Comparison of ENCODE assay signal across 16 cellular contexts in genomic region chr17:82149401-82150099, GRCh38. TPM values are rescaled to one million over a fixed set of nuclear protein-coding genes. Genes with fewer than 3 reads are reported as not detected.
DNase-seq lines count a peak whose midpoint lies in the region; ATAC-seq, FAIRE-seq and TF ChIP-seq lines count a peak whose summit lies in the region.
"Had no signal": no experiment of that assay in that cellular context is flagged by ENCODE, and none has a peak within 500 bp of the region (broad histone marks: within the 10 kb centered on the region; RNA-seq: fewer than 3 reads in every experiment).

No MANE protein-coding gene starts in this region.

- CTCF ChIA-PET in HepG2 (lab: Yijun Ruan, JAX; ENCODE audit: low intra/inter-chr PET ratio, low total read pairs) (no interaction called here), GM12878 (lab: Yijun Ruan, JAX) (no interaction called here), T-cell (lab: Charles Lee) (interaction anchor here in 1 of 2 donors (0.6 kb wide), 1 partner anchor 76 kb away, joined by 3 read pairs; no protein-coding TSS in a partner anchor)

- H3K4me3 Mint-ChIP-seq in T-cell = no peak overlapping the region
- H3K4me3 Mint-ChIP-seq: CD8-positive, alpha-beta memory T cell; IgD-negative memory B cell had no signal

- TF ChIP-seq RAD21 in HepG2 (CRISPR knock-in tag; IDR thresholded peaks at IDR 0.05) (no peak), GM12878 (IDR thresholded peaks at IDR 0.05; ENCODE audit: insufficient read depth, low read depth, low read length) (no peak)

- peaks cover 9% of the 10 kb centered on the region for H3K36me3 Mint-ChIP-seq in T-cell

- no peak overlapping the region for H3K4me3 ChIP-seq in HepG2 (replicated peaks in 1 of 3; ENCODE audit: insufficient read depth in 1 of 3, low read depth in 2 of 3, low read length in 3 of 3)
- H3K4me3 ChIP-seq in right lobe of liver = no peak overlapping the region
- no peak overlapping the region for H3K4me3 ChIP-seq in GM12878
- H3K4me3 ChIP-seq: BLaER1 had no signal

- RAD21 ChIA-PET in GM12878 (lab: Charles Lee; ENCODE audit: unreplicated experiment) = no interaction called here

- SMC1A ChIA-PET in GM12878 (lab: Charles Lee; ENCODE audit: uncharacterized antibody, unreplicated experiment) = no interaction called here

- FAIRE-seq in HepG2 (lab: Jason Lieb, UNC) (no peak), GM12878 (lab: Jason Lieb, UNC) (no peak)

- TF ChIP-seq CTCF in HepG2 (CRISPR knock-in tag; IDR thresholded peaks at IDR 0.05) = no peak
- TF ChIP-seq CTCF in right lobe of liver (IDR thresholded peaks at IDR 0.05) = no peak
- TF ChIP-seq CTCF in GM12878 (IDR thresholded peaks at IDR 0.05 in 2 of 3, conservative IDR thresholded peaks at IDR 0.05 in 1 of 3; ENCODE audit: control insufficient read depth in 2 of 3, extremely low read depth in 1 of 3, insufficient read depth in 1 of 3, low read depth in 3 of 3, low read length in 3 of 3) = no peak

- no peaks in the 10 kb centered on the region for H3K27me3 ChIP-seq in HepG2 (ENCODE audit: control insufficient read depth in 1 of 2, insufficient read depth in 2 of 2, low read length in 2 of 2)
- H3K27me3 ChIP-seq in right lobe of liver = no peaks in the 10 kb centered on the region
- H3K27me3 ChIP-seq in GM12878 (replicated peaks in 1 of 2; ENCODE audit: control insufficient read depth in 2 of 2, insufficient read depth in 2 of 2, low read length in 1 of 2) = no peaks in the 10 kb centered on the region
- H3K27me3 ChIP-seq: BLaER1 had no signal

- H3K9me3 ChIP-seq in HepG2 (ENCODE audit: low read length) (no peaks in the 10 kb centered on the region), right lobe of liver (no peaks in the 10 kb centered on the region), GM12878 (replicated peaks; ENCODE audit: control insufficient read depth, insufficient read depth, low read length) (no peaks in the 10 kb centered on the region)
- H3K9me3 ChIP-seq: BLaER1, Caco-2 had no signal

- H3K36me3 ChIP-seq in HepG2 (replicated peaks in 1 of 2; ENCODE audit: control insufficient read depth in 1 of 2, insufficient read depth in 2 of 2, low read length in 2 of 2) (no peaks in the 10 kb centered on the region; a peak in 2 of 5 replicates), right lobe of liver (no peaks in the 10 kb centered on the region), GM12878 (ENCODE audit: control insufficient read depth in 2 of 2, insufficient read depth in 2 of 2, low read length in 1 of 2) (no peaks in the 10 kb centered on the region)

- POLR2A ChIA-PET in HepG2 (lab: Yijun Ruan, JAX) (no interaction called here), GM12878 (lab: Charles Lee) (no interaction called here), T-cell (lab: Charles Lee) (no interaction called here)

- H4K20me1 ChIP-seq in HepG2 (ENCODE audit: insufficient read depth, low read length) (no peaks in the 10 kb centered on the region), GM12878 (ENCODE audit: control insufficient read depth, insufficient read depth) (no peaks in the 10 kb centered on the region)
- H4K20me1 ChIP-seq: BLaER1 had no signal

- TF ChIP-seq POLR2A in HepG2 (IDR thresholded peaks at IDR 0.05; ENCODE audit: insufficient read depth in 1 of 2, low read depth in 2 of 2, low read length in 2 of 2) = no peak
- no peak for TF ChIP-seq POLR2A in right lobe of liver (IDR thresholded peaks at IDR 0.05)
- no peak for TF ChIP-seq POLR2A in GM12878 (IDR thresholded peaks at IDR 0.05; ENCODE audit: low read depth, low read length)

- H2AFZ ChIP-seq in HepG2 (ENCODE audit: low read length) (no peak overlapping the region), GM12878 (ENCODE audit: control insufficient read depth, low read depth, low read length) (no peak overlapping the region)

- 89% methylated on average over 17 of the region's 27 CpGs for WGBS in HepG2 (ENCODE audit: low lambda C conversion rate)
- 0% methylated on average over 1 of the region's 27 CpGs for WGBS in right lobe of liver (ENCODE audit: insufficient coverage, low coverage, low lambda C conversion rate, missing lambda C conversion rate)
- 94% methylated on average over 27 of the region's 27 CpGs for WGBS in GM12878 (ENCODE audit: insufficient coverage, insufficient replicate concordance, low lambda C conversion rate, missing lambda C conversion rate)

- no peak overlapping the region for H3K27ac ChIP-seq in HepG2 (ENCODE audit: extremely low read length, insufficient read depth, low read length)
- H3K27ac ChIP-seq in right lobe of liver = no peak overlapping the region
- H3K27ac ChIP-seq in GM12878 (ENCODE audit: control insufficient read depth, insufficient read depth) = no peak overlapping the region
- H3K27ac ChIP-seq: 22Rv1, BLaER1 had no signal

- H3K4me2 ChIP-seq in HepG2 (ENCODE audit: low read depth, low read length) = no peak overlapping the region
- no peak overlapping the region for H3K4me2 ChIP-seq in GM12878 (ENCODE audit: control insufficient read depth, insufficient read depth)
- H3K4me2 ChIP-seq: BLaER1 had no signal

- peaks cover 5 to 7% (median 6%) of the 10 kb centered on the region in 3 donors for H3K4me1 Mint-ChIP-seq in T-cell
- H3K4me1 Mint-ChIP-seq: IgD-negative memory B cell had no signal

- ATAC-seq in HepG2 (no peak), right lobe of liver (no peak), GM12878 (no peak), T-cell (replicated peaks in 1 of 4) (no peak), GM21447 (IDR thresholded peaks at IDR 0.05; ENCODE audit: unreplicated experiment) (no peak)

- DNase-seq in HepG2 (ENCODE audit: low spot score) = no peak
- no peak for DNase-seq in right lobe of liver
- no peak for DNase-seq in GM12878 (ENCODE audit: low read depth, low spot score)
- peak; percentile 17 for DNase-seq in kidney tubule cell (ENCODE audit: low spot score)
- DNase-seq in activated effector memory CD4-positive, alpha-beta T cell treated with Interleukin-2 at 50 U/mL for 16 hours = no peak
- no peak for DNase-seq in T-cell
- no peak for DNase-seq in NK-92 treated with Interleukin-12 subunit alpha and Interleukin-12 subunit beta, amount 100 ng/mL, for 24 hours (lab: John Stamatoyannopoulos, UW)
- DNase-seq: AML-193; Caco-2; CD8-positive, alpha-beta memory T cell; DMS53; KG1 had no signal

- H3K27ac Mint-ChIP-seq in T-cell = no peak overlapping the region
- H3K27ac Mint-ChIP-seq: IgD-negative memory B cell had no signal

- no peaks in the 10 kb centered on the region for H3K9me3 Mint-ChIP-seq in T-cell
- H3K9me3 Mint-ChIP-seq: CD8-positive, alpha-beta memory T cell; IgD-negative memory B cell had no signal

- H3K9ac ChIP-seq in HepG2 (ENCODE audit: insufficient read depth, low read depth, low read length) (no peak overlapping the region), GM12878 (ENCODE audit: control insufficient read depth, insufficient read depth, low read length) (no peak overlapping the region)
- H3K9ac ChIP-seq: BLaER1 had no signal

- in situ Hi-C loops in HepG2 (cut with HindIII; ENCODE audit: extremely low pct_ligation_motif_present, low pct_unique_long_range_greater_than_20kb) (no loop called here), GM12878 (cut with MboI) (no loop called here)

- H3K27me3 Mint-ChIP-seq in T-cell = no peaks in the 10 kb centered on the region
- H3K27me3 Mint-ChIP-seq: CD8-positive, alpha-beta memory T cell; IgD-negative memory B cell had no signal

- TF ChIP-seq EP300 in HepG2 (IDR thresholded peaks at IDR 0.05; ENCODE audit: low read depth in 2 of 2, low read length in 2 of 2) = no peak
- no peak for TF ChIP-seq EP300 in HepG2 (CRISPR knock-in tag; IDR thresholded peaks at IDR 0.05; ENCODE audit: borderline replicate concordance)
- no peak for TF ChIP-seq EP300 in GM12878 (IDR thresholded peaks at IDR 0.05; ENCODE audit: borderline replicate concordance in 1 of 2, control insufficient read depth in 1 of 2, low read depth in 2 of 2, low read length in 2 of 2)

- intact Hi-C loops in HepG2 (cut with micrococcal nuclease; ENCODE audit: unreplicated experiment) = loop anchor here (5.0 kb wide), 2 partner anchors 112 to 127 kb away; partner anchors contain the start of genes CENPX, DCXR and LRRC45
- intact Hi-C loops in right lobe of liver (cut with DNase I) = loop anchor here in 1 of 2 donors (5.0 kb wide), 1 partner anchor 32 kb away; no protein-coding TSS in a partner anchor
- intact Hi-C loops in GM12878 (cut with micrococcal nuclease; ENCODE audit: unreplicated experiment) = loop anchor here (5.0 kb wide), 1 partner anchor 42 kb away; no protein-coding TSS in a partner anchor

- no peaks in the 10 kb centered on the region for H3K79me2 ChIP-seq in HepG2 (ENCODE audit: insufficient read depth, low read length)
- no peaks in the 10 kb centered on the region for H3K79me2 ChIP-seq in GM12878 (ENCODE audit: control insufficient read depth, insufficient read depth, low read length)

- peaks cover 7% of the 10 kb centered on the region; the same call in 1 of the 2 replicates for H3K4me1 ChIP-seq in HepG2 (ENCODE audit: insufficient read depth, low read length)
- H3K4me1 ChIP-seq in right lobe of liver = peaks cover 0 to 26% (median 12%) of the 10 kb centered on the region in 4 donors
- no peaks in the 10 kb centered on the region for H3K4me1 ChIP-seq in GM12878 (ENCODE audit: control insufficient read depth, insufficient read depth, low read length)

- BruUV-seq in HepG2 (replicated peaks; lab: Mats Ljungman, UMichigan) = no TSS peak
- no TSS peak for BruUV-seq in GM12878 (replicated peaks; lab: Mats Ljungman, UMichigan)

RNA-seq across cellular contexts. Expression of gene FASN, which starts 51.5 kb away (rescaled TPM):
- 101 and 192 TPM in 2 replicates for total RNA-seq in HepG2 (2016; rRNA removed; fragmentation: Illumina TruSeq; extraction: Trizol)
- 28.4 and 29.9 TPM in 2 replicates for total RNA-seq in HepG2 (2016; cell fraction: cytosol; rRNA removed; fragmentation: Illumina TruSeq; extraction: Trizol; ENCODE audit: low read depth)
- total RNA-seq in HepG2 (2016; cell fraction: insoluble cytoplasmic fraction; rRNA removed; fragmentation: Illumina TruSeq; extraction: Trizol) = 118 and 157 TPM in 2 replicates
- total RNA-seq in HepG2 (2016; cell fraction: membrane; rRNA removed; fragmentation: Illumina TruSeq; extraction: Trizol) = 63.2 and 68.3 TPM in 2 replicates
- total RNA-seq in HepG2 (2016; cell fraction: nucleus; rRNA removed; fragmentation: Illumina TruSeq; extraction: Trizol) = 147 and 173 TPM in 2 replicates
- polyA plus RNA-seq in HepG2 (2011; rRNA removed) = 51.7 and 92.4 TPM in 2 replicates
- 62.2 and 67.6 TPM in 2 replicates for polyA plus RNA-seq in HepG2 (2011; cell fraction: cytosol; rRNA removed)
- 516 and 545 TPM in 2 replicates for polyA plus RNA-seq in HepG2 (2011; cell fraction: nucleus; rRNA removed)
- 163 and 245 TPM in 2 replicates for polyA plus RNA-seq in HepG2 (2012)
- polyA plus RNA-seq in HepG2 (2016; cell fraction: cytosol; fragmentation: Illumina TruSeq; extraction: Trizol; ENCODE audit: low read depth) = 24.8 and 25.4 TPM in 2 replicates
- polyA plus RNA-seq in HepG2 (2016; cell fraction: insoluble cytoplasmic fraction; fragmentation: Illumina TruSeq; extraction: Trizol; ENCODE audit: low read depth) = 209 and 303 TPM in 2 replicates
- 52.3 and 61.0 TPM in 2 replicates for polyA plus RNA-seq in HepG2 (2016; cell fraction: membrane; fragmentation: Illumina TruSeq; extraction: Trizol; ENCODE audit: low read depth)
- 501 and 529 TPM in 2 replicates for polyA plus RNA-seq in HepG2 (2016; cell fraction: nucleus; fragmentation: Illumina TruSeq; extraction: Trizol; ENCODE audit: insufficient read depth, low read depth)
- polyA minus RNA-seq in HepG2 (2011; rRNA and poly(A)+ RNA removed; ENCODE audit: low replicate concordance) = 35.6 and 241 TPM in 2 replicates
- 226 and 344 TPM in 2 replicates for polyA minus RNA-seq in HepG2 (2011; cell fraction: cytosol; rRNA and poly(A)+ RNA removed)
- polyA minus RNA-seq in HepG2 (2011; cell fraction: nucleus; rRNA and poly(A)+ RNA removed) = 97.7 and 151 TPM in 2 replicates
- 100 to 1,000 TPM in 4 of 6 experiments, 10 to 100 TPM in 2; 76.5 to 290 (median 217) TPM for total RNA-seq in right lobe of liver
- 81.2 and 110 TPM in 2 replicates for total RNA-seq in GM12878 (2013; cell fraction: nucleolus; rRNA removed)
- 67.4 and 73.8 TPM in 2 replicates for total RNA-seq in GM12878 (2014; rRNA removed)
- total RNA-seq in GM12878 (2014; rRNA removed; fragmentation: Illumina TruSeq; extraction: Trizol) = 18.0 and 20.8 TPM in 2 replicates
- total RNA-seq in GM12878 (2021) = 333 and 348 TPM in 2 replicates
- polyA plus RNA-seq in GM12878 (2011; ENCODE audit: low read depth) = 15.3 TPM
- 4.5 and 10.8 TPM in 2 replicates for polyA plus RNA-seq in GM12878 (2011; rRNA removed)
- polyA plus RNA-seq in GM12878 (2011; cell fraction: cytosol; rRNA removed) = 31.3 and 40.9 TPM in 2 replicates
- polyA plus RNA-seq in GM12878 (2011; cell fraction: nucleus; rRNA removed) = 137 and 205 TPM in 2 replicates
- polyA plus RNA-seq in GM12878 (2012) = 82.0 and 91.6 TPM in 2 replicates
- 1.6 and 12.8 TPM in 2 replicates for polyA plus RNA-seq in GM12878 (2014; fragmentation: Illumina TruSeq; extraction: Trizol)
- polyA plus RNA-seq in GM12878 (2014; fragmentation: Nextera tagmentation; extraction: Ambion mirVana) = under 1 TPM; 0.19 to 0.31 TPM
- 87.8 and 131 TPM in 2 replicates for polyA plus RNA-seq in GM12878 (2014; rRNA removed)
- polyA plus RNA-seq in GM12878 (2016; fragmentation: Nextera tagmentation; extraction: Ambion mirVana) = 10 to 100 TPM; 40.1 to 42.5 TPM
- polyA minus RNA-seq in GM12878 (2011; rRNA and poly(A)+ RNA removed) = 21.8 and 51.5 TPM in 2 replicates
- 91.7 and 93.8 TPM in 2 replicates for polyA minus RNA-seq in GM12878 (2011; cell fraction: cytosol; rRNA and poly(A)+ RNA removed)
- 35.7 and 66.9 TPM in 2 replicates for polyA minus RNA-seq in GM12878 (2011; cell fraction: nucleus; rRNA and poly(A)+ RNA removed)
- 100 to 1,000 TPM in 2 of 5 donors, 10 to 100 TPM in 3; 48.2 to 144 (median 52.5) TPM for total RNA-seq in T-cell

Comparison
In these comparisons a context has a peak if more than half of its experiments do, and no peak if none do; other contexts are left out.
1. Of the 75 proteins assayed by ChIP-seq in both HepG2 and GM12878: peak only in HepG2: none; only in GM12878: FOXM1; in both: none; in neither: 74.